Comparison of ENCODE assay signal across 1 cellular context in genomic region chr9:103802068-103802467, GRCh38.
TF ChIP-seq lines count a peak whose summit lies in the region.

No MANE protein-coding gene starts in this region.

TF ChIP-seq in SK-N-SH treated with all-trans-retinoic acid at 6 μM for 48 hours, 23 proteins besides CTCF, POLR2A, EP300 and RAD21 (continued from another document):
- TF ChIP-seq, protein P1, sequence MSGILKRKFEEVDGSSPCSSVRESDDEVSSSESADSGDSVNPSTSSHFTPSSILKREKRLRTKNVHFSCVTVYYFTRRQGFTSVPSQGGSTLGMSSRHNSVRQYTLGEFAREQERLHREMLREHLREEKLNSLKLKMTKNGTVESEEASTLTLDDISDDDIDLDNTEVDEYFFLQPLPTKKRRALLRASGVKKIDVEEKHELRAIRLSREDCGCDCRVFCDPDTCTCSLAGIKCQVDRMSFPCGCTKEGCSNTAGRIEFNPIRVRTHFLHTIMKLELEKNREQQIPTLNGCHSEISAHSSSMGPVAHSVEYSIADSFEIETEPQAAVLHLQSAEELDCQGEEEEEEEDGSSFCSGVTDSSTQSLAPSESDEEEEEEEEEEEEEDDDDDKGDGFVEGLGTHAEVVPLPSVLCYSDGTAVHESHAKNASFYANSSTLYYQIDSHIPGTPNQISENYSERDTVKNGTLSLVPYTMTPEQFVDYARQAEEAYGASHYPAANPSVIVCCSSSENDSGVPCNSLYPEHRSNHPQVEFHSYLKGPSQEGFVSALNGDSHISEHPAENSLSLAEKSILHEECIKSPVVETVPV (CRISPR knock-in tag; IDR thresholded peaks at IDR 0.05), result no peak
- TF ChIP-seq ZNF565 (CRISPR knock-in tag; conservative IDR thresholded peaks at IDR 0.05; ENCODE audit: low read depth) (no peak), TCF4 (CRISPR knock-in tag; IDR thresholded peaks at IDR 0.05; ENCODE audit: borderline replicate concordance) (no peak), ZNF8 (CRISPR knock-in tag; IDR thresholded peaks at IDR 0.05) (no peak), SNAI2 (CRISPR knock-in tag; IDR thresholded peaks at IDR 0.05) (no peak), TSHZ2 (CRISPR knock-in tag; IDR thresholded peaks at IDR 0.05) (no peak), OSR1 (CRISPR knock-in tag; IDR thresholded peaks at IDR 0.05) (no peak), ARNTL (CRISPR knock-in tag; IDR thresholded peaks at IDR 0.05; ENCODE audit: borderline replicate concordance, low read depth) (no peak), GLIS3 (CRISPR knock-in tag; IDR thresholded peaks at IDR 0.05) (no peak), ZFP3 (CRISPR knock-in tag; IDR thresholded peaks at IDR 0.05) (no peak), ZNF70 (CRISPR knock-in tag; IDR thresholded peaks at IDR 0.05) (no peak), ESRRG (CRISPR knock-in tag; IDR thresholded peaks at IDR 0.05) (no peak), CREB5 (CRISPR knock-in tag; IDR thresholded peaks at IDR 0.05; ENCODE audit: low read depth) (no peak), ZFP30 (CRISPR knock-in tag; IDR thresholded peaks at IDR 0.05) (no peak), PPARA (CRISPR knock-in tag; IDR thresholded peaks at IDR 0.05; ENCODE audit: borderline replicate concordance) (no peak), CSDC2 (CRISPR knock-in tag; IDR thresholded peaks at IDR 0.05) (no peak), BACH2 (CRISPR knock-in tag; IDR thresholded peaks at IDR 0.05; ENCODE audit: borderline replicate concordance) (no peak)
